In the genomic region with DNA sequence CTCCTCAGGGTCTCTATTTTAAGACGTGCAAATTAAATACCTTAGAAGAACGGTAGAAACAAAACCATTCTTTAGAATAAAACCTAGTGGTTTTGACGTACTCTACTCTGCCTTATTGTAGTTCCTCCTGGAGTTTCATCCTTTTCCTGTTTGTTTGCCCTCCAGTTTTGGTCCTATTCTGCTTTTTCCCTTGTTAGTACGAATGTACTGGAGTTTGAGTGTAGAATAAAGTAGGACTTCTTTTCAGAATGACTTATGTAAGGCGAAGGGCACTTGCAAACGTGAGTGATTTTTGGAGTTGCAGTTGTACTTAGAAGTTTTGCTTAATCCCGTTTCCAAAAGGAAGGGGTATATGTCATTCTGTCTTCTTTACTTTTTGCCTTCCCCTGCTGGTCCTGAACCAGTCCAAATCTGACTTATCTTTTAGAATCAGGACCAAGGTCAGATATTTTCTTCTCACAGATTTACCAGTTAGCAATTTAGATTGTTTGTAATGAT, we compare ENCODE assay signal across 8 cellular contexts. TPM values are rescaled to one million over a fixed set of nuclear protein-coding genes. Genes with fewer than 3 reads are reported as not detected.
A peak's percentile ranks its signal among the peaks of the same experiment; 100 is the strongest.
DNase-seq lines count a peak whose midpoint lies in the region; ATAC-seq and TF ChIP-seq lines count a peak whose summit lies in the region.

No MANE protein-coding gene starts in this region.

- H2BK15ac ChIP-seq in mesendoderm (replicated peaks; ENCODE audit: low read depth) = no peak overlapping the region

- peak overlapping the region; percentile 95 for H3K27ac ChIP-seq in left ventricle myocardium inferior (replicated peaks)
- peak overlapping the region; percentile 93 for H3K27ac ChIP-seq in brain microvascular endothelial cell
- no peak overlapping the region for H3K27ac ChIP-seq in mesendoderm (ENCODE audit: low read depth, low read length)
- peak overlapping the region in 1 of 2 donors; percentile 14 for H3K27ac ChIP-seq in aorta (ENCODE audit: low read depth in 1 of 2, low read length in 2 of 2)

- H3K4ac ChIP-seq in mesendoderm (ENCODE audit: low read depth, low read length) = no peak overlapping the region

- H3K4me3 ChIP-seq in left ventricle myocardium inferior = peak overlapping the region; percentile 84
- H3K4me3 ChIP-seq in brain microvascular endothelial cell (ENCODE audit: low read depth, low read length) = peak overlapping the region; percentile 86
- H3K4me3 ChIP-seq in mesendoderm (ENCODE audit: low read length) = no peak overlapping the region
- H3K4me3 ChIP-seq in aorta (ENCODE audit: low read length in 2 of 2) = peak overlapping the region; percentile 77 to 89

- no peak overlapping the region for H3K18ac ChIP-seq in mesendoderm (ENCODE audit: low read length)

- H3K9me3 ChIP-seq in left ventricle myocardium inferior (replicated peaks) = no peaks in the 10 kb centered on the region
- no peaks in the 10 kb centered on the region for H3K9me3 ChIP-seq in aorta (ENCODE audit: control insufficient read depth, low read length)

- no peak for ATAC-seq in aorta (ENCODE audit: low FRiP score)

- no peak overlapping the region for H2BK5ac ChIP-seq in mesendoderm (ENCODE audit: low read length)

- intact Hi-C loops in left ventricle myocardium inferior (cut with micrococcal nuclease) (loop anchor here (5.0 kb wide), 1 partner anchor 174 kb away; no protein-coding TSS in a partner anchor), cardiac septum (cut with DNase I) (loop anchor here (2.0 to 10.0 kb wide), 3 partner anchors 131 to 239 kb away; partner anchors contain the start of gene PPP2R1B), aorta (cut with DNase I) (loop anchor here (5.0 kb wide), 1 partner anchor 239 kb away; no protein-coding TSS in a partner anchor)

- DNase-seq in left ventricle myocardium inferior (no peak), cardiac septum (ENCODE audit: low spot score) (no peak), brain microvascular endothelial cell (no peak), mesendoderm (no peak), aorta (no peak), hippocampal formation (lab: John Stamatoyannopoulos, UW) (no peak), RPMI8226 (no peak), KG1 (lab: John Stamatoyannopoulos, UW) (no peak)

- peaks cover 2% of the 10 kb centered on the region for H3K79me1 ChIP-seq in mesendoderm (ENCODE audit: low read length)

- TF ChIP-seq CTCF in left ventricle myocardium inferior (IDR thresholded peaks at IDR 0.05; ENCODE audit: borderline replicate concordance) (no peak), brain microvascular endothelial cell (IDR thresholded peaks at IDR 0.05; ENCODE audit: low read depth, low read length, missing control alignments) (no peak)

- H3K23ac ChIP-seq in mesendoderm (ENCODE audit: low read length) = peak overlapping the region; percentile 67

- H3K36me3 ChIP-seq in left ventricle myocardium inferior = no peaks in the 10 kb centered on the region
- no peaks in the 10 kb centered on the region for H3K36me3 ChIP-seq in brain microvascular endothelial cell (replicated peaks)
- no peaks in the 10 kb centered on the region for H3K36me3 ChIP-seq in mesendoderm (ENCODE audit: control insufficient read depth, insufficient read depth, low read length)
- no peaks in the 10 kb centered on the region for H3K36me3 ChIP-seq in aorta (ENCODE audit: control insufficient read depth in 1 of 2, insufficient read depth in 2 of 2, low read length in 1 of 2)

- in situ Hi-C loops in brain microvascular endothelial cell (cut with HindIII; ENCODE audit: low pct_ligation_motif_present, low sequenced_read_pairs) = no loop called here

- peak overlapping the region; percentile 90 for H3K56ac ChIP-seq in mesendoderm (ENCODE audit: low read length)

- H3K79me2 ChIP-seq in mesendoderm (ENCODE audit: control insufficient read depth, insufficient read depth, low read length) = no peaks in the 10 kb centered on the region

- H4K5ac ChIP-seq in mesendoderm (ENCODE audit: low read length) = no peak overlapping the region

- no peak overlapping the region for H2AK5ac ChIP-seq in mesendoderm (ENCODE audit: low read length)

- H3K9ac ChIP-seq in mesendoderm (ENCODE audit: low read length) = peak overlapping the region; percentile 87

- H3K27me3 ChIP-seq in left ventricle myocardium inferior (ENCODE audit: low read depth) (no peaks in the 10 kb centered on the region), brain microvascular endothelial cell (replicated peaks) (no peaks in the 10 kb centered on the region), mesendoderm (ENCODE audit: insufficient read depth, low read length, poor library complexity) (peaks cover 3% of the 10 kb centered on the region), aorta (ENCODE audit: control insufficient read depth in 1 of 2, insufficient read depth in 2 of 2, low read length in 1 of 2) (no peaks in the 10 kb centered on the region)

- no CpG with 5 or more reads among the region's 7 CpGs for WGBS in mesendoderm (ENCODE audit: extremely low coverage, insufficient coverage, low lambda C conversion rate)
- WGBS in aorta, 2 donors = 3 to 5% methylated on average over 7 of the region's 7 CpGs

- no peak overlapping the region for H4K8ac ChIP-seq in mesendoderm (ENCODE audit: low read depth, low read length)

- H3K4me1 ChIP-seq in left ventricle myocardium inferior (peaks cover 62% of the 10 kb centered on the region), mesendoderm (ENCODE audit: control insufficient read depth, low read depth, low read length) (peaks cover 5% of the 10 kb centered on the region), aorta (ENCODE audit: control insufficient read depth in 1 of 2, insufficient read depth in 2 of 2, low read length in 2 of 2) (no peaks in the 10 kb centered on the region)

- no peak overlapping the region for H2BK120ac ChIP-seq in mesendoderm (ENCODE audit: low read depth, low read length)

- peak overlapping the region; percentile 15 for H3K4me2 ChIP-seq in mesendoderm (ENCODE audit: low read length)

RNA-seq across cellular contexts. Expression of gene SIK2, which starts 1.4 kb away (rescaled TPM):
- total RNA-seq in left ventricle myocardium inferior (16.3 TPM), cardiac septum (27.3 TPM), aorta (10 to 100 TPM; 13.0 to 21.9 TPM)
- 4.1 TPM for polyA plus RNA-seq in mesendoderm (2013, experiment 1 of 2)
- 4.1 TPM for polyA plus RNA-seq in mesendoderm (2013, experiment 2 of 2)
- polyA plus RNA-seq in aorta = 1 to 10 TPM; 3.5 to 8.6 TPM
